In genomic region chr15:76310470-76311070, GRCh38 we compare ENCODE assay signal across 8 cellular contexts. TPM values are rescaled to one million over a fixed set of nuclear protein-coding genes. Genes with fewer than 3 reads are reported as not detected.
A peak's percentile ranks its signal among the peaks of the same experiment; 100 is the strongest.
DNase-seq lines count a peak whose midpoint lies in the region; ATAC-seq and TF ChIP-seq lines count a peak whose summit lies in the region.

No MANE protein-coding gene starts in this region.

- peak; percentile 15 for DNase-seq in stimulated activated CD4-positive, alpha-beta T cell treated with anti-CD3 and anti-CD28 coated beads, Interleukin-12 subunit alpha, Interleukin-12 subunit beta, amount 100 ng/mL, for 4 hours
- DNase-seq in stimulated activated CD4-positive, alpha-beta T cell treated with anti-CD3 and anti-CD28 coated beads, Interleukin-4, amount 100 ng/mL, for 4 hours, result no peak
- DNase-seq in WTC11 (ENCODE audit: low spot score) (no peak), foreskin fibroblast (peak in 1 of 2 donors; percentile 49), osteocyte (ENCODE audit: extremely low spot score, unreplicated experiment) (no peak), NCI-H774 (lab: John Stamatoyannopoulos, UW) (no peak)

- ATAC-seq in HG03520 (IDR thresholded peaks at IDR 0.05; ENCODE audit: unreplicated experiment) (peak; percentile 5), WTC11 (no peak), GM18502 (IDR thresholded peaks at IDR 0.05; ENCODE audit: poor library complexity, unreplicated experiment) (no peak)

- H3K4me3 Mint-ChIP-seq in WTC11 (peak overlapping the region; percentile 78), osteocyte (ENCODE audit: unreplicated experiment) (peak overlapping the region; percentile 86)

- TF ChIP-seq CTCF in WTC11 (IDR thresholded peaks at IDR 0.05), result no peak
- TF ChIP-seq CTCF in foreskin fibroblast (IDR thresholded peaks at IDR 0.05; ENCODE audit: low read depth, low read length), result no peak
- TF ChIP-seq CTCF in osteocyte (IDR thresholded peaks at IDR 0.05), result no peak

- H3K36me3 Mint-ChIP-seq in WTC11 (no peaks in the 10 kb centered on the region), osteocyte (ENCODE audit: unreplicated experiment) (peaks cover 1% of the 10 kb centered on the region)

- POLR2A ChIA-PET in WTC11 (lab: Charles Lee), result interaction anchor here (0.7 to 2.2 kb wide), 3 partner anchors 19 to 56 kb away, joined by 5 to 9 read pairs (median 6); partner anchors contain the start of gene ISL2

- H3K4me1 Mint-ChIP-seq in WTC11 (peaks cover 10% of the 10 kb centered on the region), osteocyte (ENCODE audit: unreplicated experiment) (peaks cover 32% of the 10 kb centered on the region)

- CTCF ChIA-PET in WTC11 (lab: Charles Lee), result interaction anchor here (1.0 to 2.5 kb wide), 3 partner anchors 20 to 26 kb away, joined by 3 to 15 read pairs (median 4); partner anchors contain the start of gene ISL2

- peaks cover 7% of the 10 kb centered on the region for H3K9me3 Mint-ChIP-seq in WTC11
- no peaks in the 10 kb centered on the region for H3K9me3 Mint-ChIP-seq in osteocyte (ENCODE audit: unreplicated experiment)

- peak overlapping the region; percentile 83 to 89 for H3K4me3 ChIP-seq in foreskin fibroblast (ENCODE audit: low read depth in 1 of 2, low read length in 2 of 2)

- H3K27ac Mint-ChIP-seq in WTC11 (no peak overlapping the region), osteocyte (ENCODE audit: unreplicated experiment) (peak overlapping the region; percentile 89)

- peaks cover 22% of the 10 kb centered on the region for H3K27me3 Mint-ChIP-seq in WTC11 (ENCODE audit: low read depth)
- H3K27me3 Mint-ChIP-seq in osteocyte (ENCODE audit: unreplicated experiment), result no peaks in the 10 kb centered on the region

TF ChIP-seq in WTC11, 78 proteins besides CTCF, POLR2A, EP300 and RAD21 (continues in another document):
- TF ChIP-seq ZNF263 (CRISPR knock-in tag; IDR thresholded peaks at IDR 0.05; ENCODE audit: low read depth) (no peak), FOXK1 (CRISPR knock-in tag; IDR thresholded peaks at IDR 0.05) (no peak), SMAD3 (CRISPR knock-in tag; IDR thresholded peaks at IDR 0.05; ENCODE audit: borderline replicate concordance) (no peak), GRHL2 (CRISPR knock-in tag; IDR thresholded peaks at IDR 0.05; ENCODE audit: insufficient replicate concordance, severe bottlenecking) (no peak), ELF4 (CRISPR knock-in tag; IDR thresholded peaks at IDR 0.05; ENCODE audit: low read depth) (no peak), ZBTB43 (CRISPR knock-in tag; IDR thresholded peaks at IDR 0.05) (no peak), AR (CRISPR knock-in tag; IDR thresholded peaks at IDR 0.05) (no peak), EMX1 (CRISPR knock-in tag; IDR thresholded peaks at IDR 0.05) (no peak), ZNF512 (CRISPR knock-in tag; IDR thresholded peaks at IDR 0.05; ENCODE audit: borderline replicate concordance) (no peak), ZNF317 (CRISPR knock-in tag; IDR thresholded peaks at IDR 0.05; ENCODE audit: borderline replicate concordance, low read depth) (no peak), GTF2I (CRISPR knock-in tag; conservative IDR thresholded peaks at IDR 0.05) (no peak), JAZF1 (CRISPR knock-in tag; IDR thresholded peaks at IDR 0.05) (no peak)
- TF ChIP-seq, protein P1, sequence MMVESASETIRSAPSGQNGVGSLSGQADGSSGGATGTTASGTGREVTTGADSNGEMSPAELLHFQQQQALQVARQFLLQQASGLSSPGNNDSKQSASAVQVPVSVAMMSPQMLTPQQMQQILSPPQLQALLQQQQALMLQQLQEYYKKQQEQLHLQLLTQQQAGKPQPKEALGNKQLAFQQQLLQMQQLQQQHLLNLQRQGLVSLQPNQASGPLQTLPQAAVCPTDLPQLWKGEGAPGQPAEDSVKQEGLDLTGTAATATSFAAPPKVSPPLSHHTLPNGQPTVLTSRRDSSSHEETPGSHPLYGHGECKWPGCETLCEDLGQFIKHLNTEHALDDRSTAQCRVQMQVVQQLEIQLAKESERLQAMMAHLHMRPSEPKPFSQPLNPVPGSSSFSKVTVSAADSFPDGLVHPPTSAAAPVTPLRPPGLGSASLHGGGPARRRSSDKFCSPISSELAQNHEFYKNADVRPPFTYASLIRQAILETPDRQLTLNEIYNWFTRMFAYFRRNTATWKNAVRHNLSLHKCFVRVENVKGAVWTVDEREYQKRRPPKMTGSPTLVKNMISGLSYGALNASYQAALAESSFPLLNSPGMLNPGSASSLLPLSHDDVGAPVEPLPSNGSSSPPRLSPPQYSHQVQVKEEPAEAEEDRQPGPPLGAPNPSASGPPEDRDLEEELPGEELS (CRISPR knock-in tag; IDR thresholded peaks at IDR 0.05), result no peak
- TF ChIP-seq, protein P2, sequence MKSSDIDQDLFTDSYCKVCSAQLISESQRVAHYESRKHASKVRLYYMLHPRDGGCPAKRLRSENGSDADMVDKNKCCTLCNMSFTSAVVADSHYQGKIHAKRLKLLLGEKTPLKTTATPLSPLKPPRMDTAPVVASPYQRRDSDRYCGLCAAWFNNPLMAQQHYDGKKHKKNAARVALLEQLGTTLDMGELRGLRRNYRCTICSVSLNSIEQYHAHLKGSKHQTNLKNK (CRISPR knock-in tag; IDR thresholded peaks at IDR 0.05), result no peak
- TF ChIP-seq, protein P3, sequence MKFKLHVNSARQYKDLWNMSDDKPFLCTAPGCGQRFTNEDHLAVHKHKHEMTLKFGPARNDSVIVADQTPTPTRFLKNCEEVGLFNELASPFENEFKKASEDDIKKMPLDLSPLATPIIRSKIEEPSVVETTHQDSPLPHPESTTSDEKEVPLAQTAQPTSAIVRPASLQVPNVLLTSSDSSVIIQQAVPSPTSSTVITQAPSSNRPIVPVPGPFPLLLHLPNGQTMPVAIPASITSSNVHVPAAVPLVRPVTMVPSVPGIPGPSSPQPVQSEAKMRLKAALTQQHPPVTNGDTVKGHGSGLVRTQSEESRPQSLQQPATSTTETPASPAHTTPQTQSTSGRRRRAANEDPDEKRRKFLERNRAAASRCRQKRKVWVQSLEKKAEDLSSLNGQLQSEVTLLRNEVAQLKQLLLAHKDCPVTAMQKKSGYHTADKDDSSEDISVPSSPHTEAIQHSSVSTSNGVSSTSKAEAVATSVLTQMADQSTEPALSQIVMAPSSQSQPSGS (CRISPR knock-in tag; IDR thresholded peaks at IDR 0.05; ENCODE audit: borderline replicate concordance, low read depth), result no peak

RNA-seq across cellular contexts. Expression of gene ETFA, which starts 0.7 kb away (rescaled TPM):
- total RNA-seq in WTC11 (2021), result 84.4 to 97.7 TPM (median 85.4 TPM) in 3 replicates
- total RNA-seq in osteocyte, result 98.2 and 102 TPM in 2 replicates

RNA-seq across cellular contexts. Expression of gene ISL2, which starts 26.0 kb away (rescaled TPM):
- total RNA-seq in WTC11 (2021), result 0.18 to 0.37 TPM (median 0.24 TPM) in 3 replicates
- total RNA-seq in osteocyte, result not detected in 2 replicates
